6 cellular contexts compared by ENCODE assay signal in genomic region chr9:38488156-38488698, GRCh38.
"Had no signal": no experiment of that assay in that cellular context is flagged by ENCODE, and none has a peak within 500 bp of the region (broad histone marks: within the 10 kb centered on the region; RNA-seq: fewer than 3 reads in every experiment).

No MANE protein-coding gene starts in this region.

- FAIRE-seq: H1, H54, HTR-8/SVneo had no signal

- H2AFZ ChIP-seq: GM23338 had no signal

- H3K4me3 ChIP-seq: GM23338 had no signal

- H3K4me2 ChIP-seq: GM23338 had no signal

- DNase-seq: H9, HCEC 1CT had no signal
